Comparison of ENCODE assay signal across 9 cellular contexts in the genomic region with DNA sequence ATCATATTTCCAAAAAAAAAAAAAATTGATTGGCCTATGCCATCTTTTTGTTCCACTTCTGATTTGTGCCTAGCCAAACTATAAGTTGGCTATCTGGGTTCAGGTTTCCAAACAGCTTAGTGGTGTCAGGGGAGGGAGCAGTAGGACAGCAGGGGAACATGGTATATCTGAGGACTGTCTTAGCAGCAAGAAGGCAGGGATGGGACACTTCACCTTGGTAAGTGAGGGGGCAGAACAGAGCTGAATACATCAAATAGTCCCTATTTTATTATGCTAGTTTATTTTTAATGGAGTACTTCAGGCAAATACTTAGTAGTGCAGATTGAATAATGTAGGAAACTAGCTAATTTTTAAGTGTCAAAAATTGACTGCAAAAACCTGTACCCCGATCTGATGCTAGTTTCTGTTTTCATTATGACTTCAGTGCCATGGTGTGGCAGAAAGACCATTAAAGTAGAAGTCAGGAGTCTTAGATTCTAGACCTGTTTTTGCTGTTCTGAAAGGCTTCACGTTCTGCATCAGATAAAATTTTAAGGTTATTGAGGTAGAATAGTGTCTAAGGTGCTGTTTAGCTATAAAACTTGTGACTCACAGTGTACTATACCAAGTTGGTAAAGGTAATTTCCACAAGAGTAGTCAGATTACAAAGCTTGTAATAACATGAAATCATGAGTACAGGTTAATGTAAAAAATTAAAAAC. TPM values are rescaled to one million over a fixed set of nuclear protein-coding genes. Genes with fewer than 3 reads are reported as not detected.
DNase-seq lines count a peak whose midpoint lies in the region; ATAC-seq and TF ChIP-seq lines count a peak whose summit lies in the region.
"Had no signal": no experiment of that assay in that cellular context is flagged by ENCODE, and none has a peak within 500 bp of the region (broad histone marks: within the 10 kb centered on the region; RNA-seq: fewer than 3 reads in every experiment).

No MANE protein-coding gene starts in this region.

- peak; percentile 38 for ATAC-seq in GM18519 (IDR thresholded peaks at IDR 0.05; ENCODE audit: low FRiP score, unreplicated experiment)
- no peak for ATAC-seq in left lung

- H3K36me3 ChIP-seq in OCI-LY1 (ENCODE audit: insufficient read depth, low read length), result peaks cover 13% of the 10 kb centered on the region
- H3K36me3 ChIP-seq in left lung, result peaks cover 0 to 7% of the 10 kb centered on the region in 2 donors

- H2AFZ ChIP-seq in OCI-LY1 (ENCODE audit: low read length), result no peak overlapping the region

- peaks cover 47% of the 10 kb centered on the region for H3K79me2 ChIP-seq in OCI-LY1 (ENCODE audit: insufficient read depth, low read length)

- H4K20me1 ChIP-seq in OCI-LY1 (ENCODE audit: insufficient read depth, low read length), result no peaks in the 10 kb centered on the region

- H3K4me3 ChIP-seq in HFF-Myc (replicated peaks; ENCODE audit: low read depth, low read length) (peak overlapping the region; percentile 26; the same call in 1 of the 2 replicates), OCI-LY1 (ENCODE audit: low read depth, low read length, poor library complexity, severe bottlenecking) (peak overlapping the region; percentile 48), left lung (no peak overlapping the region)

- no peaks in the 10 kb centered on the region for H3K9me2 ChIP-seq in OCI-LY1 (ENCODE audit: low read depth, low read length)

- H3K27ac ChIP-seq in OCI-LY1 (ENCODE audit: low read depth, low read length, poor library complexity, severe bottlenecking), result peak overlapping the region; percentile 89
- H3K27ac ChIP-seq in left lung, result peak overlapping the region; percentile 65 to 72

- H3K27me3 ChIP-seq in OCI-LY1 (ENCODE audit: insufficient read depth, low read length) (no peaks in the 10 kb centered on the region), left lung (no peaks in the 10 kb centered on the region)
- H3K27me3 ChIP-seq: heart left ventricle had no signal

- no peak for DNase-seq in HFF-Myc (ENCODE audit: extremely low read depth, low read depth)
- DNase-seq in left lung, result no peak
- DNase-seq in putamen (ENCODE audit: low spot score), result no peak
- DNase-seq in inferior parietal cortex (ENCODE audit: extremely low spot score), result no peak
- DNase-seq in NCI-H1436 (lab: John Stamatoyannopoulos, UW), result no peak
- no peak for DNase-seq in NCI-H2171 treated with DMSO at 0.1 percent for 48 hours (lab: John Stamatoyannopoulos, UW)
- DNase-seq: heart left ventricle had no signal

- H3F3A ChIP-seq in OCI-LY1 (ENCODE audit: insufficient read depth, low read length), result no peaks in the 10 kb centered on the region

- H3K9me3 ChIP-seq in OCI-LY1 (ENCODE audit: low read length), result no peaks in the 10 kb centered on the region
- no peaks in the 10 kb centered on the region for H3K9me3 ChIP-seq in left lung
- H3K9me3 ChIP-seq: heart left ventricle had no signal

- TF ChIP-seq CTCF in HFF-Myc (IDR thresholded peaks at IDR 0.05; ENCODE audit: low read depth, low read length, missing control alignments), result no peak
- peak; percentile 13; the same call in 1 of the 2 replicates for TF ChIP-seq CTCF in OCI-LY1 (IDR thresholded peaks at IDR 0.05; ENCODE audit: low read length)
- no peak for TF ChIP-seq CTCF in left lung (IDR thresholded peaks at IDR 0.05)

- peak overlapping the region; percentile 71 for H3K4me2 ChIP-seq in OCI-LY1 (ENCODE audit: low read length)

- H3K4me1 ChIP-seq in OCI-LY1 (ENCODE audit: insufficient read depth, low read length, severe bottlenecking), result peaks cover 62% of the 10 kb centered on the region
- H3K4me1 ChIP-seq in left lung, result peaks cover 7 to 40% of the 10 kb centered on the region in 2 donors

- intact Hi-C loops in left lung (cut with DNase I), result no loop called here

- H3K9ac ChIP-seq in OCI-LY1 (ENCODE audit: low read length), result peak overlapping the region; percentile 58

RNA-seq across cellular contexts. Expression of gene ZNRF2, which starts 38.4 kb away (rescaled TPM):
- total RNA-seq in left lung, result 10 to 100 TPM; 18.3 to 19.5 TPM

Comparison
In these comparisons a context has a peak if more than half of its experiments do, and no peak if none do; other contexts are left out.
1. H3K4me3 ChIP-seq: peak in HFF-Myc (single experiment) and OCI-LY1 (single experiment); none in left lung (0 of 2).